ENCODE assay signal across 1 cellular context in the genomic region with DNA sequence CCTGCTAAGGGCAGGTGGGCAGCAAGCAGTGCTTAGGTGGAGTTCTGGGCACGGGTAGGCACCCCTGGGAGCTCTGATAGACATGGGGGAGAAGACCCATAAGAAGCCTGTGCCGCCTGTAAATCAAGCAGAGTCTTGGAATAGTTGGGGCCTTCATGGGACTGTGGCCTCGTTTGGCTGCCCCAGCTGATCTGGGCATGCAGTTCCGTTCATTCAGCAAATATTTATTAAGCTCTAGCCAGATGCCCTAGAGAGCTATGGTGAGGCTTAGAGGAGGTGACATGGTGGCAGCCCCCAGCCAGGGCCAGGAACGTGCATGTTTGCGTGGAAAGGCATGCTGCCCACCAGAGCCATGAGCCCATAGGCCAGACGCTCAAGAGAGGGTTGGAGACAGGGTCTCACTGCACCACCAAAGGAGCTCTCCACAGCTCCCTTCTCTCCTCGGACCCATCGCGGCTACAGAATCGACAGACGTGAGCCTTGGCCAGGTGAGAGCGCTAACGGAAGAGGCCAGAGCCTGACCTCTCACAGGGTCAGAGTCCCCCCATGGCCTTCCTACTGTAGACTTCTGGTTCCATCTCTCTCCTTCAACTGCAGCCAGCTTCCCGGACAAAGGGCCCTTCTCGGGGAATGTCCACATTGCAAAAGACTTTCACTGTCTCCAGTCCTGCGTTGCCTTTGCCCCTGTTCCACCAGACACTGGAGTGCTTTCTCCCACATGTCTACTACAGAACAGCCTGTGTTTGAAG.
A peak's percentile ranks its signal among the peaks of the same experiment; 100 is the strongest.
TF ChIP-seq lines count a peak whose summit lies in the region.

No MANE protein-coding gene starts in this region.

TF ChIP-seq in HepG2, 621 proteins besides CTCF, POLR2A, EP300 and RAD21 (continued from another document and continues in another):
- TF ChIP-seq, protein P1, sequence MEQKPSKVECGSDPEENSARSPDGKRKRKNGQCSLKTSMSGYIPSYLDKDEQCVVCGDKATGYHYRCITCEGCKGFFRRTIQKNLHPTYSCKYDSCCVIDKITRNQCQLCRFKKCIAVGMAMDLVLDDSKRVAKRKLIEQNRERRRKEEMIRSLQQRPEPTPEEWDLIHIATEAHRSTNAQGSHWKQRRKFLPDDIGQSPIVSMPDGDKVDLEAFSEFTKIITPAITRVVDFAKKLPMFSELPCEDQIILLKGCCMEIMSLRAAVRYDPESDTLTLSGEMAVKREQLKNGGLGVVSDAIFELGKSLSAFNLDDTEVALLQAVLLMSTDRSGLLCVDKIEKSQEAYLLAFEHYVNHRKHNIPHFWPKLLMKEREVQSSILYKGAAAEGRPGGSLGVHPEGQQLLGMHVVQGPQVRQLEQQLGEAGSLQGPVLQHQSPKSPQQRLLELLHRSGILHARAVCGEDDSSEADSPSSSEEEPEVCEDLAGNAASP (CRISPR knock-in tag; IDR thresholded peaks at IDR 0.05; ENCODE audit: borderline replicate concordance), result peak; percentile 82; the same call in 1 of the 2 replicates
- TF ChIP-seq FOXJ3 (CRISPR knock-in tag; IDR thresholded peaks at IDR 0.05; ENCODE audit: borderline replicate concordance) (no peak), U2AF1 (optimal IDR thresholded peaks at IDR 0.05; ENCODE audit: low read depth, low read length) (no peak), NFKBIZ (CRISPR knock-in tag; IDR thresholded peaks at IDR 0.05) (no peak), ZNF256 (CRISPR knock-in tag; conservative IDR thresholded peaks at IDR 0.05) (no peak), RBFOX2 (IDR thresholded peaks at IDR 0.05; ENCODE audit: low read depth, low read length) (0 out of 2 replicates have a peak, but pooled peaks have one; percentile 9), ZNF382 (CRISPR knock-in tag; IDR thresholded peaks at IDR 0.05; ENCODE audit: borderline replicate concordance) (no peak), KDM6A (CRISPR knock-in tag; IDR thresholded peaks at IDR 0.05; ENCODE audit: low read depth) (no peak), STAG1 (CRISPR knock-in tag; IDR thresholded peaks at IDR 0.05) (no peak), NR2F6 (IDR thresholded peaks at IDR 0.05) (peak; percentile 82), NR2F6 (CRISPR knock-in tag; IDR thresholded peaks at IDR 0.05) (peak; percentile 68; the same call in 1 of the 2 replicates), ZKSCAN5 (CRISPR knock-in tag; IDR thresholded peaks at IDR 0.05) (no peak), ZNF878 (CRISPR knock-in tag; IDR thresholded peaks at IDR 0.05) (peak; percentile 62; the same call in 1 of the 2 replicates), SP1 (IDR thresholded peaks at IDR 0.05) (no peak), SP1 (CRISPR knock-in tag; IDR thresholded peaks at IDR 0.05) (no peak), MAFF (IDR thresholded peaks at IDR 0.05; ENCODE audit: low read depth, low read length) (no peak), SP140L (CRISPR knock-in tag; IDR thresholded peaks at IDR 0.05; ENCODE audit: borderline replicate concordance) (no peak), ZFP36 (IDR thresholded peaks at IDR 0.05; ENCODE audit: borderline replicate concordance, low read depth, low read length, partially characterized antibody) (no peak), JUN (CRISPR knock-in tag; IDR thresholded peaks at IDR 0.05) (no peak), POLR2AphosphoS2 (IDR thresholded peaks at IDR 0.05; ENCODE audit: low read depth, low read length) (no peak), TAF15 (IDR thresholded peaks at IDR 0.05; ENCODE audit: low read depth, low read length, poor library complexity, severe bottlenecking) (no peak), CAMTA2 (CRISPR knock-in tag; IDR thresholded peaks at IDR 0.05; ENCODE audit: borderline replicate concordance) (no peak), THYN1 (CRISPR knock-in tag; IDR thresholded peaks at IDR 0.05; ENCODE audit: borderline replicate concordance, low read depth) (no peak), DMAP1 (CRISPR knock-in tag; IDR thresholded peaks at IDR 0.05) (no peak), GLI4 (CRISPR knock-in tag; IDR thresholded peaks at IDR 0.05; ENCODE audit: borderline replicate concordance) (no peak), ZNF34 (CRISPR knock-in tag; IDR thresholded peaks at IDR 0.05; ENCODE audit: borderline replicate concordance) (no peak), RFX3 (CRISPR knock-in tag; IDR thresholded peaks at IDR 0.05) (no peak), KAT2B (IDR thresholded peaks at IDR 0.05; ENCODE audit: borderline replicate concordance, low read depth, low read length) (no peak), ZNF335 (CRISPR knock-in tag; IDR thresholded peaks at IDR 0.05) (no peak), FOXA1 (IDR thresholded peaks at IDR 0.05) (no peak), FOXA1 (CRISPR knock-in tag; IDR thresholded peaks at IDR 0.05) (peak; percentile 17; the same call in 1 of the 2 replicates), ZNF777 (CRISPR knock-in tag; IDR thresholded peaks at IDR 0.05) (no peak), CC2D1A (CRISPR knock-in tag; IDR thresholded peaks at IDR 0.05) (no peak), TRIM24 (CRISPR knock-in tag; IDR thresholded peaks at IDR 0.05) (no peak)
- TF ChIP-seq, protein P2, sequence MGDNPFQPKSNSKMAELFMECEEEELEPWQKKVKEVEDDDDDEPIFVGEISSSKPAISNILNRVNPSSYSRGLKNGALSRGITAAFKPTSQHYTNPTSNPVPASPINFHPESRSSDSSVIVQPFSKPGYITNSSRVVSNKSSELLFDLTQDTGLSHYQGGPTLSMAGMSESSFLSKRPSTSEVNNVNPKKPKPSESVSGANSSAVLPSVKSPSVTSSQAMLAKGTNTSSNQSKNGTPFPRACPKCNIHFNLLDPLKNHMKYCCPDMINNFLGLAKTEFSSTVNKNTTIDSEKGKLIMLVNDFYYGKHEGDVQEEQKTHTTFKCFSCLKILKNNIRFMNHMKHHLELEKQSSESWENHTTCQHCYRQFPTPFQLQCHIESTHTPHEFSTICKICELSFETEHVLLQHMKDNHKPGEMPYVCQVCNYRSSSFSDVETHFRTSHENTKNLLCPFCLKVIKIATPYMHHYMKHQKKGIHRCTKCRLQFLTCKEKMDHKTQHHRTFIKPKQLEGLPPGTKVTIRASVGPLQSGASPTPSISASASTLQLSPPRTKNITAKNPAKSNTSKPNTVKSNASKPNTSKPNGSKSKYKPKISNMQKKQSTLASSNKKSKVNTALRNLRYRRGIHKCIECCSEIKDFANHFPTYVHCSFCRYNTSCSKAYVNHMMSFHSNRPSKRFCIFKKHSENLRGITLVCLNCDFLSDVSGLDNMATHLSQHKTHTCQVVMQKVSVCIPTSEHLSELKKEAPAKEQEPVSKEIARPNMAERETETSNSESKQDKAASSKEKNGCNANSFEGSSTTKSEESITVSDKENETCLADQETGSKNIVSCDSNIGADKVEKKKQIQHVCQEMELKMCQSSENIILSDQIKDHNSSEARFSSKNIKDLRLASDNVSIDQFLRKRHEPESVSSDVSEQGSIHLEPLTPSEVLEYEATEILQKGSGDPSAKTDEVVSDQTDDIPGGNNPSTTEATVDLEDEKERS (CRISPR knock-in tag; IDR thresholded peaks at IDR 0.05), result no peak
- TF ChIP-seq, protein P3, sequence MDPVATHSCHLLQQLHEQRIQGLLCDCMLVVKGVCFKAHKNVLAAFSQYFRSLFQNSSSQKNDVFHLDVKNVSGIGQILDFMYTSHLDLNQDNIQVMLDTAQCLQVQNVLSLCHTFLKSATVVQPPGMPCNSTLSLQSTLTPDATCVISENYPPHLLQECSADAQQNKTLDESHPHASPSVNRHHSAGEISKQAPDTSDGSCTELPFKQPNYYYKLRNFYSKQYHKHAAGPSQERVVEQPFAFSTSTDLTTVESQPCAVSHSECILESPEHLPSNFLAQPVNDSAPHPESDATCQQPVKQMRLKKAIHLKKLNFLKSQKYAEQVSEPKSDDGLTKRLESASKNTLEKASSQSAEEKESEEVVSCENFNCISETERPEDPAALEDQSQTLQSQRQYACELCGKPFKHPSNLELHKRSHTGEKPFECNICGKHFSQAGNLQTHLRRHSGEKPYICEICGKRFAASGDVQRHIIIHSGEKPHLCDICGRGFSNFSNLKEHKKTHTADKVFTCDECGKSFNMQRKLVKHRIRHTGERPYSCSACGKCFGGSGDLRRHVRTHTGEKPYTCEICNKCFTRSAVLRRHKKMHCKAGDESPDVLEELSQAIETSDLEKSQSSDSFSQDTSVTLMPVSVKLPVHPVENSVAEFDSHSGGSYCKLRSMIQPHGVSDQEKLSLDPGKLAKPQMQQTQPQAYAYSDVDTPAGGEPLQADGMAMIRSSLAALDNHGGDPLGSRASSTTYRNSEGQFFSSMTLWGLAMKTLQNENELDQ (CRISPR knock-in tag; IDR thresholded peaks at IDR 0.05; ENCODE audit: borderline replicate concordance), result no peak
- TF ChIP-seq, protein P4, sequence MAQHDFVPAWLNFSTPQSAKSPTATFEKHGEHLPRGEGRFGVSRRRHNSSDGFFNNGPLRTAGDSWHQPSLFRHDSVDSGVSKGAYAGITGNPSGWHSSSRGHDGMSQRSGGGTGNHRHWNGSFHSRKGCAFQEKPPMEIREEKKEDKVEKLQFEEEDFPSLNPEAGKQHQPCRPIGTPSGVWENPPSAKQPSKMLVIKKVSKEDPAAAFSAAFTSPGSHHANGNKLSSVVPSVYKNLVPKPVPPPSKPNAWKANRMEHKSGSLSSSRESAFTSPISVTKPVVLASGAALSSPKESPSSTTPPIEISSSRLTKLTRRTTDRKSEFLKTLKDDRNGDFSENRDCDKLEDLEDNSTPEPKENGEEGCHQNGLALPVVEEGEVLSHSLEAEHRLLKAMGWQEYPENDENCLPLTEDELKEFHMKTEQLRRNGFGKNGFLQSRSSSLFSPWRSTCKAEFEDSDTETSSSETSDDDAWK (CRISPR knock-in tag; IDR thresholded peaks at IDR 0.05), result no peak
- TF ChIP-seq, protein P5, sequence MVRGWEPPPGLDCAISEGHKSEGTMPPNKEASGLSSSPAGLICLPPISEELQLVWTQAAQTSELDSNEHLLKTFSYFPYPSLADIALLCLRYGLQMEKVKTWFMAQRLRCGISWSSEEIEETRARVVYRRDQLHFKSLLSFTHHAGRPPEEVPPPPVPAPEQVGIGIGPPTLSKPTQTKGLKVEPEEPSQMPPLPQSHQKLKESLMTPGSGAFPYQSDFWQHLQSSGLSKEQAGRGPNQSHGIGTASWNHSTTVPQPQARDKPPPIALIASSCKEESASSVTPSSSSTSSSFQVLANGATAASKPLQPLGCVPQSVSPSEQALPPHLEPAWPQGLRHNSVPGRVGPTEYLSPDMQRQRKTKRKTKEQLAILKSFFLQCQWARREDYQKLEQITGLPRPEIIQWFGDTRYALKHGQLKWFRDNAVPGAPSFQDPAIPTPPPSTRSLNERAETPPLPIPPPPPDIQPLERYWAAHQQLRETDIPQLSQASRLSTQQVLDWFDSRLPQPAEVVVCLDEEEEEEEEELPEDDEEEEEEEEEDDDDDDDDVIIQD (CRISPR knock-in tag; IDR thresholded peaks at IDR 0.05; ENCODE audit: low read depth), result no peak
- TF ChIP-seq, protein P6, sequence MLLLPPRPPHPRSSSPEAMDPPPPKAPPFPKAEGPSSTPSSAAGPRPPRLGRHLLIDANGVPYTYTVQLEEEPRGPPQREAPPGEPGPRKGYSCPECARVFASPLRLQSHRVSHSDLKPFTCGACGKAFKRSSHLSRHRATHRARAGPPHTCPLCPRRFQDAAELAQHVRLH (CRISPR knock-in tag; IDR thresholded peaks at IDR 0.05; ENCODE audit: borderline replicate concordance, low read depth), result no peak
- TF ChIP-seq, protein P7, sequence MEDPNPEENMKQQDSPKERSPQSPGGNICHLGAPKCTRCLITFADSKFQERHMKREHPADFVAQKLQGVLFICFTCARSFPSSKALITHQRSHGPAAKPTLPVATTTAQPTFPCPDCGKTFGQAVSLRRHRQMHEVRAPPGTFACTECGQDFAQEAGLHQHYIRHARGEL (CRISPR knock-in tag; IDR thresholded peaks at IDR 0.05), result no peak
- TF ChIP-seq, protein P8, sequence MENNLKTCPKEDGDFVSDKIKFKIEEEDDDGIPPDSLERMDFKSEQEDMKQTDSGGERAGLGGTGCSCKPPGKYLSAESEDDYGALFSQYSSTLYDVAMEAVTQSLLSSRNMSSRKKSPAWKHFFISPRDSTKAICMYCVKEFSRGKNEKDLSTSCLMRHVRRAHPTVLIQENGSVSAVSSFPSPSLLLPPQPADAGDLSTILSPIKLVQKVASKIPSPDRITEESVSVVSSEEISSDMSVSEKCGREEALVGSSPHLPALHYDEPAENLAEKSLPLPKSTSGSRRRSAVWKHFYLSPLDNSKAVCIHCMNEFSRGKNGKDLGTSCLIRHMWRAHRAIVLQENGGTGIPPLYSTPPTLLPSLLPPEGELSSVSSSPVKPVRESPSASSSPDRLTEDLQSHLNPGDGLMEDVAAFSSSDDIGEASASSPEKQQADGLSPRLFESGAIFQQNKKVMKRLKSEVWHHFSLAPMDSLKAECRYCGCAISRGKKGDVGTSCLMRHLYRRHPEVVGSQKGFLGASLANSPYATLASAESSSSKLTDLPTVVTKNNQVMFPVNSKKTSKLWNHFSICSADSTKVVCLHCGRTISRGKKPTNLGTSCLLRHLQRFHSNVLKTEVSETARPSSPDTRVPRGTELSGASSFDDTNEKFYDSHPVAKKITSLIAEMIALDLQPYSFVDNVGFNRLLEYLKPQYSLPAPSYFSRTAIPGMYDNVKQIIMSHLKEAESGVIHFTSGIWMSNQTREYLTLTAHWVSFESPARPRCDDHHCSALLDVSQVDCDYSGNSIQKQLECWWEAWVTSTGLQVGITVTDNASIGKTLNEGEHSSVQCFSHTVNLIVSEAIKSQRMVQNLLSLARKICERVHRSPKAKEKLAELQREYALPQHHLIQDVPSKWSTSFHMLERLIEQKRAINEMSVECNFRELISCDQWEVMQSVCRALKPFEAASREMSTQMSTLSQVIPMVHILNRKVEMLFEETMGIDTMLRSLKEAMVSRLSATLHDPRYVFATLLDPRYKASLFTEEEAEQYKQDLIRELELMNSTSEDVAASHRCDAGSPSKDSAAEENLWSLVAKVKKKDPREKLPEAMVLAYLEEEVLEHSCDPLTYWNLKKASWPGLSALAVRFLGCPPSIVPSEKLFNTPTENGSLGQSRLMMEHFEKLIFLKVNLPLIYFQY (CRISPR knock-in tag; IDR thresholded peaks at IDR 0.05; ENCODE audit: borderline replicate concordance), result no peak
- TF ChIP-seq, protein P9, sequence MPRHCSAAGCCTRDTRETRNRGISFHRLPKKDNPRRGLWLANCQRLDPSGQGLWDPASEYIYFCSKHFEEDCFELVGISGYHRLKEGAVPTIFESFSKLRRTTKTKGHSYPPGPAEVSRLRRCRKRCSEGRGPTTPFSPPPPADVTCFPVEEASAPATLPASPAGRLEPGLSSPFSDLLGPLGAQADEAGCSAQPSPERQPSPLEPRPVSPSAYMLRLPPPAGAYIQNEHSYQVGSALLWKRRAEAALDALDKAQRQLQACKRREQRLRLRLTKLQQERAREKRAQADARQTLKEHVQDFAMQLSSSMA (CRISPR knock-in tag; IDR thresholded peaks at IDR 0.05), result 0 out of 2 replicates have a peak, but pooled peaks have one; percentile 53
- TF ChIP-seq, protein P10, sequence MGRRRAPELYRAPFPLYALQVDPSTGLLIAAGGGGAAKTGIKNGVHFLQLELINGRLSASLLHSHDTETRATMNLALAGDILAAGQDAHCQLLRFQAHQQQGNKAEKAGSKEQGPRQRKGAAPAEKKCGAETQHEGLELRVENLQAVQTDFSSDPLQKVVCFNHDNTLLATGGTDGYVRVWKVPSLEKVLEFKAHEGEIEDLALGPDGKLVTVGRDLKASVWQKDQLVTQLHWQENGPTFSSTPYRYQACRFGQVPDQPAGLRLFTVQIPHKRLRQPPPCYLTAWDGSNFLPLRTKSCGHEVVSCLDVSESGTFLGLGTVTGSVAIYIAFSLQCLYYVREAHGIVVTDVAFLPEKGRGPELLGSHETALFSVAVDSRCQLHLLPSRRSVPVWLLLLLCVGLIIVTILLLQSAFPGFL (CRISPR knock-in tag; IDR thresholded peaks at IDR 0.05), result no peak
- TF ChIP-seq, protein P11, sequence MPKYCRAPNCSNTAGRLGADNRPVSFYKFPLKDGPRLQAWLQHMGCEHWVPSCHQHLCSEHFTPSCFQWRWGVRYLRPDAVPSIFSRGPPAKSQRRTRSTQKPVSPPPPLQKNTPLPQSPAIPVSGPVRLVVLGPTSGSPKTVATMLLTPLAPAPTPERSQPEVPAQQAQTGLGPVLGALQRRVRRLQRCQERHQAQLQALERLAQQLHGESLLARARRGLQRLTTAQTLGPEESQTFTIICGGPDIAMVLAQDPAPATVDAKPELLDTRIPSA (CRISPR knock-in tag; IDR thresholded peaks at IDR 0.05; ENCODE audit: borderline replicate concordance), result no peak
